19 cellular contexts compared by ENCODE assay signal in genomic region chr3:137642831-137643230, GRCh38.
A peak's percentile ranks its signal among the peaks of the same experiment; 100 is the strongest.
DNase-seq lines count a peak whose midpoint lies in the region; ATAC-seq and TF ChIP-seq lines count a peak whose summit lies in the region.
"Had no signal": no experiment of that assay in that cellular context is flagged by ENCODE, and none has a peak within 500 bp of the region (broad histone marks: within the 10 kb centered on the region; RNA-seq: fewer than 3 reads in every experiment).

No MANE protein-coding gene starts in this region.

- CTCF ChIA-PET in WTC11 (lab: Charles Lee): interaction anchor here (1.2 to 1.6 kb wide), 2 partner anchors 31 to 50 kb away, joined by 3 to 5 read pairs; no protein-coding TSS in a partner anchor

- POLR2A ChIA-PET in WTC11 (lab: Charles Lee): no interaction called here

- H3K27me3 ChIP-seq in gastrocnemius medialis: no peaks in the 10 kb centered on the region

- TF ChIP-seq POLR2A in gastrocnemius medialis (IDR thresholded peaks at IDR 0.05): no peak

- TF ChIP-seq CTCF in WTC11 (IDR thresholded peaks at IDR 0.05) (no peak), gastrocnemius medialis (IDR thresholded peaks at IDR 0.05 in 4 of 5, conservative IDR thresholded peaks at IDR 0.05 in 1 of 5) (no peak)

- no peak overlapping the region for H3K27ac ChIP-seq in gastrocnemius medialis
- H3K27ac ChIP-seq: coronary artery, heart left ventricle, left ventricle myocardium inferior, psoas muscle had no signal

- H3K4me1 ChIP-seq in gastrocnemius medialis: no peaks in the 10 kb centered on the region
- H3K4me1 ChIP-seq: heart left ventricle, left ventricle myocardium inferior, psoas muscle had no signal

- H3K27ac Mint-ChIP-seq in WTC11: no peak overlapping the region
- H3K27ac Mint-ChIP-seq: activated CD8-positive, alpha-beta memory T cell treated with anti-CD3 and anti-CD28 coated beads, Interleukin-2, amount 10 ng/mL, durations not matched to agents 7 days and 5 days had no signal

- ATAC-seq in WTC11: no peak
- no peak for ATAC-seq in HG03159 (IDR thresholded peaks at IDR 0.05; ENCODE audit: unreplicated experiment)
- ATAC-seq in GM18502 (IDR thresholded peaks at IDR 0.05; ENCODE audit: poor library complexity, unreplicated experiment): no peak
- no peak for ATAC-seq in gastrocnemius medialis
- ATAC-seq: activated CD4-positive, CD25-positive, alpha-beta regulatory T cell treated with anti-CD3 and anti-CD28 coated beads, Interleukin-2, amount 50 U/mL, for 24 hours; activated CD8-positive, alpha-beta memory T cell treated with anti-CD3 and anti-CD28 coated beads, Interleukin-2, amount 10 ng/mL, durations not matched to agents 7 days and 5 days; esophagus mucosa; heart left ventricle; psoas muscle had no signal

- DNase-seq in COLO668 (lab: John Stamatoyannopoulos, UW; ENCODE audit: unreplicated experiment) (peak; percentile 58), HK-2 (ENCODE audit: unreplicated experiment) (peak; percentile 7), WTC11 (ENCODE audit: low spot score) (no peak), islet precursor cell (peak; percentile 92), cortex of kidney (lab: John Stamatoyannopoulos, UW) (no peak), gastrocnemius medialis (no peak)
- DNase-seq: activated CD8-positive, alpha-beta memory T cell treated with anti-CD3 and anti-CD28 coated beads, Interleukin-2, amount 10 ng/mL, durations not matched to agents 7 days and 5 days; activated gamma-delta T cell; aorta; COR-L47; heart left ventricle; left ventricle myocardium inferior; NCI-H2081 treated with DMSO at 0.1 percent for 48 hours; psoas muscle had no signal

- H3K4me3 Mint-ChIP-seq in WTC11: peak overlapping the region; percentile 5; the same call in 1 of the 2 replicates
- H3K4me3 Mint-ChIP-seq: activated CD8-positive, alpha-beta memory T cell treated with anti-CD3 and anti-CD28 coated beads, Interleukin-2, amount 10 ng/mL, durations not matched to agents 7 days and 5 days had no signal

- intact Hi-C loops in gastrocnemius medialis (cut with DNase I; ENCODE audit: low total_unique reads): no loop called here

- no peaks in the 10 kb centered on the region for H3K36me3 Mint-ChIP-seq in WTC11

- H3K9me3 ChIP-seq in gastrocnemius medialis: no peaks in the 10 kb centered on the region
- H3K9me3 ChIP-seq: left ventricle myocardium inferior, psoas muscle had no signal

- H3K4me3 ChIP-seq in gastrocnemius medialis: no peak overlapping the region
- H3K4me3 ChIP-seq: coronary artery, heart left ventricle, left ventricle myocardium inferior, psoas muscle had no signal

- in situ Hi-C loops in gastrocnemius medialis (cut with MboI; ENCODE audit: low sequenced_read_pairs in 4 of 4): no loop called here

- no peaks in the 10 kb centered on the region for H3K36me3 ChIP-seq in gastrocnemius medialis
- H3K36me3 ChIP-seq: heart left ventricle, left ventricle myocardium inferior had no signal

- peaks cover 54% of the 10 kb centered on the region for H3K4me1 Mint-ChIP-seq in WTC11
- H3K4me1 Mint-ChIP-seq: activated CD8-positive, alpha-beta memory T cell treated with anti-CD3 and anti-CD28 coated beads, Interleukin-2, amount 10 ng/mL, durations not matched to agents 7 days and 5 days had no signal

- no peaks in the 10 kb centered on the region for H3K9me3 Mint-ChIP-seq in WTC11

- H3K27me3 Mint-ChIP-seq in WTC11 (ENCODE audit: low read depth): peaks cover 5% of the 10 kb centered on the region

TF ChIP-seq in WTC11, 78 proteins besides CTCF, POLR2A, EP300 and RAD21 (continues in another document):
- TF ChIP-seq ZNF281 (CRISPR knock-in tag; IDR thresholded peaks at IDR 0.05) (no peak), MYBL2 (CRISPR knock-in tag; IDR thresholded peaks at IDR 0.05) (no peak), ESRRA (CRISPR knock-in tag; IDR thresholded peaks at IDR 0.05; ENCODE audit: borderline replicate concordance) (no peak), ZNF532 (CRISPR knock-in tag; IDR thresholded peaks at IDR 0.05; ENCODE audit: borderline replicate concordance) (no peak), TEAD4 (CRISPR knock-in tag; IDR thresholded peaks at IDR 0.05) (no peak), AR (CRISPR knock-in tag; IDR thresholded peaks at IDR 0.05) (no peak), RORB (CRISPR knock-in tag; IDR thresholded peaks at IDR 0.05) (no peak), ZNF317 (CRISPR knock-in tag; IDR thresholded peaks at IDR 0.05; ENCODE audit: borderline replicate concordance, low read depth) (no peak), SMAD3 (CRISPR knock-in tag; IDR thresholded peaks at IDR 0.05; ENCODE audit: borderline replicate concordance) (no peak), RELA (CRISPR knock-in tag; IDR thresholded peaks at IDR 0.05; ENCODE audit: borderline replicate concordance) (no peak), E2F5 (CRISPR knock-in tag; IDR thresholded peaks at IDR 0.05) (no peak), ZNF423 (CRISPR knock-in tag; IDR thresholded peaks at IDR 0.05) (no peak)

Comparison
In these comparisons a context has a peak if more than half of its experiments do, and no peak if none do; other contexts are left out.
1. DNase-seq: peak in COLO668 (single experiment), HK-2 (single experiment) and islet precursor cell (single experiment); none in WTC11 (single experiment), cortex of kidney (single experiment) and gastrocnemius medialis (0 of 2).